In genomic region chr4:182179105-182179504, GRCh38 we compare ENCODE assay signal across 12 cellular contexts.
DNase-seq lines count a peak whose midpoint lies in the region; ATAC-seq, FAIRE-seq and TF ChIP-seq lines count a peak whose summit lies in the region.
"Had no signal": no experiment of that assay in that cellular context is flagged by ENCODE, and none has a peak within 500 bp of the region (broad histone marks: within the 10 kb centered on the region; RNA-seq: fewer than 3 reads in every experiment).

No MANE protein-coding gene starts in this region.

- BruUV-seq in HepG2 (replicated peaks; lab: Mats Ljungman, UMichigan): no TSS peak

- H3K79me2 ChIP-seq in SK-N-SH (ENCODE audit: insufficient read depth) (no peaks in the 10 kb centered on the region), HepG2 (ENCODE audit: insufficient read depth, low read length) (no peaks in the 10 kb centered on the region)

- CTCF ChIA-PET in SK-N-SH (lab: Yijun Ruan, JAX): no interaction called here
- CTCF ChIA-PET in HepG2 (lab: Yijun Ruan, JAX; ENCODE audit: low intra/inter-chr PET ratio, low total read pairs): no interaction called here

- peak; percentile 56 for DNase-seq in AG10803 (ENCODE audit: low read depth)
- peak; percentile 63 for DNase-seq in HT1080 (ENCODE audit: low read depth)
- peak; percentile 45 for DNase-seq in SK-N-SH
- peak; percentile 22 for DNase-seq in glutamatergic neuron
- DNase-seq in thyroid gland: no peak
- DNase-seq in HepG2 (ENCODE audit: low spot score): no peak
- DNase-seq in NCI-H345 treated with DMSO at 0.1 percent for 48 hours (lab: John Stamatoyannopoulos, UW; ENCODE audit: unreplicated experiment): no peak
- DNase-seq: CD4-positive, alpha-beta T cell; GOT3; stimulated activated CD4-positive, alpha-beta T cell treated with anti-CD3 and anti-CD28 coated beads, Interleukin-1b, Interleukin-23, amount 100 ng/mL, for 48 hours had no signal

- H3K36me3 ChIP-seq in SK-N-SH (replicated peaks in 1 of 2; ENCODE audit: control insufficient read depth in 1 of 2, insufficient read depth in 2 of 2, low read length in 1 of 2) (no peaks in the 10 kb centered on the region), thyroid gland (no peaks in the 10 kb centered on the region), HepG2 (replicated peaks in 1 of 2; ENCODE audit: control insufficient read depth in 1 of 2, insufficient read depth in 2 of 2, low read length in 2 of 2) (no peaks in the 10 kb centered on the region)
- H3K36me3 ChIP-seq: cardiac muscle cell had no signal

- peaks cover 4% of the 10 kb centered on the region for H3K27me3 Mint-ChIP-seq in glutamatergic neuron (ENCODE audit: unreplicated experiment)

- H3K9me3 ChIP-seq in SK-N-SH (no peaks in the 10 kb centered on the region), thyroid gland (no peaks in the 10 kb centered on the region), HepG2 (ENCODE audit: low read length) (no peaks in the 10 kb centered on the region)

- H3K27ac ChIP-seq in SK-N-SH (ENCODE audit: low read depth in 2 of 2, low read length in 1 of 2) (peak overlapping the region in 1 of 2 experiments; percentile 47; a peak in 1 of 4 replicates), thyroid gland (no peak overlapping the region), HepG2 (ENCODE audit: extremely low read length, insufficient read depth, low read length) (no peak overlapping the region)
- H3K27ac ChIP-seq: cardiac muscle cell had no signal

- H3K9me2 ChIP-seq in SK-N-SH: no peaks in the 10 kb centered on the region

- TF ChIP-seq EP300 in SK-N-SH (IDR thresholded peaks at IDR 0.05; ENCODE audit: borderline replicate concordance in 1 of 2, low read depth in 1 of 2, low read length in 1 of 2): 0 out of 4 replicates have a peak, but pooled peaks of 1 of the 2 experiments have one; percentile 25
- TF ChIP-seq EP300 in HepG2 (IDR thresholded peaks at IDR 0.05; ENCODE audit: low read depth in 2 of 2, low read length in 2 of 2): no peak
- TF ChIP-seq EP300 in HepG2 (CRISPR knock-in tag; IDR thresholded peaks at IDR 0.05; ENCODE audit: borderline replicate concordance): no peak

- POLR2A ChIA-PET in SK-N-SH (lab: Yijun Ruan, JAX) (no interaction called here), HepG2 (lab: Yijun Ruan, JAX) (no interaction called here)

- H3K27me3 ChIP-seq in SK-N-SH (ENCODE audit: insufficient read depth) (no peaks in the 10 kb centered on the region), thyroid gland (no peaks in the 10 kb centered on the region), HepG2 (ENCODE audit: control insufficient read depth in 1 of 2, insufficient read depth in 2 of 2, low read length in 2 of 2) (no peaks in the 10 kb centered on the region)
- H3K27me3 ChIP-seq: cardiac muscle cell had no signal

- H3K9ac ChIP-seq in SK-N-SH (no peak overlapping the region), HepG2 (ENCODE audit: insufficient read depth, low read depth, low read length) (no peak overlapping the region)

- TF ChIP-seq POLR2A in thyroid gland (IDR thresholded peaks at IDR 0.05) (no peak), HepG2 (IDR thresholded peaks at IDR 0.05; ENCODE audit: insufficient read depth in 1 of 2, low read depth in 2 of 2, low read length in 2 of 2) (no peak)

- H3K4me1 Mint-ChIP-seq in glutamatergic neuron (ENCODE audit: low read depth, unreplicated experiment): peaks cover 23% of the 10 kb centered on the region

- H4K20me1 ChIP-seq in SK-N-SH (ENCODE audit: insufficient read depth): no peaks in the 10 kb centered on the region
- no peaks in the 10 kb centered on the region for H4K20me1 ChIP-seq in HepG2 (ENCODE audit: insufficient read depth, low read length)

- intact Hi-C loops in thyroid gland (cut with DNase I) (no loop called here), HepG2 (cut with micrococcal nuclease; ENCODE audit: unreplicated experiment) (no loop called here)

- no peak overlapping the region for H3K4me3 ChIP-seq in AG10803 (ENCODE audit: low read length)
- no peak overlapping the region for H3K4me3 ChIP-seq in SK-N-SH (ENCODE audit: low read depth in 2 of 2, low read length in 1 of 2)
- H3K4me3 ChIP-seq in thyroid gland (replicated peaks in 1 of 3): no peak overlapping the region
- no peak overlapping the region for H3K4me3 ChIP-seq in HepG2 (replicated peaks in 1 of 3; ENCODE audit: insufficient read depth in 1 of 3, low read depth in 2 of 3, low read length in 3 of 3)
- H3K4me3 ChIP-seq: cardiac muscle cell had no signal

- TF ChIP-seq CTCF in AG10803 (conservative IDR thresholded peaks at IDR 0.05; ENCODE audit: low read length) (no peak), SK-N-SH (IDR thresholded peaks at IDR 0.05) (no peak), glutamatergic neuron (IDR thresholded peaks at IDR 0.05; ENCODE audit: partially characterized antibody, unreplicated experiment) (no peak), thyroid gland (IDR thresholded peaks at IDR 0.05) (no peak), HepG2 (CRISPR knock-in tag; IDR thresholded peaks at IDR 0.05) (no peak)

- TF ChIP-seq RAD21 in SK-N-SH (IDR thresholded peaks at IDR 0.05; ENCODE audit: low read length) (peak; percentile 11; the same call in 1 of the 2 replicates), HepG2 (CRISPR knock-in tag; IDR thresholded peaks at IDR 0.05) (no peak)

- no peaks in the 10 kb centered on the region for H3K36me3 Mint-ChIP-seq in glutamatergic neuron (ENCODE audit: unreplicated experiment)

- H3K4me1 ChIP-seq in SK-N-SH (ENCODE audit: control insufficient read depth in 1 of 2, insufficient read depth in 2 of 2, low read depth in 1 of 2, low read length in 1 of 2) (peaks cover 7 to 14% of the 10 kb centered on the region in 2 experiments), thyroid gland (no peaks in the 10 kb centered on the region), HepG2 (ENCODE audit: insufficient read depth, low read length) (no peaks in the 10 kb centered on the region)

- WGBS in SK-N-SH (ENCODE audit: low lambda C conversion rate): 44% methylated on average over 1 of the region's 1 CpG
- 86 to 88% methylated on average over 1 of the region's 1 CpG for WGBS in thyroid gland, 2 donors
- WGBS in HepG2 (ENCODE audit: low lambda C conversion rate): 0% methylated on average over 1 of the region's 1 CpG

- no peak overlapping the region for H2AFZ ChIP-seq in SK-N-SH (ENCODE audit: low read depth)
- H2AFZ ChIP-seq in HepG2 (ENCODE audit: low read length): no peak overlapping the region

- FAIRE-seq in HepG2 (lab: Jason Lieb, UNC): no peak

- H3K9me3 Mint-ChIP-seq in glutamatergic neuron (ENCODE audit: unreplicated experiment): peaks cover 2% of the 10 kb centered on the region
- H3K9me3 Mint-ChIP-seq: CD4-positive, alpha-beta T cell had no signal

- peaks cover 10% of the 10 kb centered on the region for H3F3A ChIP-seq in SK-N-SH (replicated peaks; ENCODE audit: insufficient read depth)

- H3K4me3 Mint-ChIP-seq in glutamatergic neuron (ENCODE audit: unreplicated experiment): no peak overlapping the region
- H3K4me3 Mint-ChIP-seq: CD4-positive, alpha-beta T cell had no signal

- H3K27ac Mint-ChIP-seq in glutamatergic neuron (ENCODE audit: unreplicated experiment): no peak overlapping the region
- H3K27ac Mint-ChIP-seq: CD4-positive, alpha-beta T cell had no signal

- no peak for ATAC-seq in HepG2
- ATAC-seq in GM21360 (IDR thresholded peaks at IDR 0.05; ENCODE audit: unreplicated experiment): no peak

- in situ Hi-C loops in HepG2 (cut with HindIII; ENCODE audit: extremely low pct_ligation_motif_present, low pct_unique_long_range_greater_than_20kb): no loop called here

- H3K4me2 ChIP-seq in SK-N-SH: 0 out of 2 replicates have a peak overlapping the region, but pooled peaks have one; percentile 29
- no peak overlapping the region for H3K4me2 ChIP-seq in HepG2 (ENCODE audit: low read depth, low read length)

TF ChIP-seq in SK-N-SH, 30 proteins besides CTCF, POLR2A, EP300 and RAD21 (continues in another document):
- TF ChIP-seq SIN3A (IDR thresholded peaks at IDR 0.05; ENCODE audit: borderline replicate concordance, low read depth, low read length) (no peak), RCOR1 (IDR thresholded peaks at IDR 0.05; ENCODE audit: low read length) (peak; percentile 56; the same call in 1 of the 2 replicates), FOXJ3 (CRISPR knock-in tag; IDR thresholded peaks at IDR 0.05) (no peak), FOSL2 (IDR thresholded peaks at IDR 0.05; ENCODE audit: borderline replicate concordance, low read depth) (peak; percentile 36; the same call in 1 of the 2 replicates), GABPA (IDR thresholded peaks at IDR 0.05; ENCODE audit: low read depth) (no peak), NRF1 (IDR thresholded peaks at IDR 0.05; ENCODE audit: low read depth, low read length) (no peak), GATA2 (CRISPR knock-in tag; IDR thresholded peaks at IDR 0.05) (no peak), YY1 (IDR thresholded peaks at IDR 0.05; ENCODE audit: low read depth) (no peak), NFIC (IDR thresholded peaks at IDR 0.05; ENCODE audit: borderline replicate concordance) (no peak), ELF1 (IDR thresholded peaks at IDR 0.05) (no peak)

TF ChIP-seq in HepG2, 621 proteins besides CTCF, POLR2A, EP300 and RAD21 (continues in another document):
- TF ChIP-seq ZNF792 (CRISPR knock-in tag; IDR thresholded peaks at IDR 0.05): no peak
- TF ChIP-seq ERF (CRISPR knock-in tag; IDR thresholded peaks at IDR 0.05): no peak
- TF ChIP-seq SCMH1 (CRISPR knock-in tag; IDR thresholded peaks at IDR 0.05; ENCODE audit: borderline replicate concordance): no peak
- TF ChIP-seq BCL3 (CRISPR knock-in tag; IDR thresholded peaks at IDR 0.05): no peak
- no peak for TF ChIP-seq SKI (IDR thresholded peaks at IDR 0.05; ENCODE audit: partially characterized antibody)
- TF ChIP-seq SOX5 (CRISPR knock-in tag; IDR thresholded peaks at IDR 0.05; ENCODE audit: borderline replicate concordance): no peak
- no peak for TF ChIP-seq ZSCAN21 (CRISPR knock-in tag; IDR thresholded peaks at IDR 0.05; ENCODE audit: borderline replicate concordance)
- TF ChIP-seq ZNF431 (CRISPR knock-in tag; IDR thresholded peaks at IDR 0.05; ENCODE audit: borderline replicate concordance, low read depth): no peak
- no peak for TF ChIP-seq PLRG1 (conservative IDR thresholded peaks at IDR 0.05)
- TF ChIP-seq HNRNPLL (IDR thresholded peaks at IDR 0.05; ENCODE audit: low read depth, low read length, poor library complexity, severe bottlenecking): no peak

Comparison
In these comparisons a context has a peak if more than half of its experiments do, and no peak if none do; other contexts are left out.
1. DNase-seq: peak in AG10803 (single experiment), HT1080 (single experiment), SK-N-SH (single experiment) and glutamatergic neuron (single experiment); none in thyroid gland (0 of 2), HepG2 (single experiment) and NCI-H345 treated with DMSO at 0.1 percent for 48 hours (single experiment).